23 cellular contexts compared by ENCODE assay signal in the genomic region with DNA sequence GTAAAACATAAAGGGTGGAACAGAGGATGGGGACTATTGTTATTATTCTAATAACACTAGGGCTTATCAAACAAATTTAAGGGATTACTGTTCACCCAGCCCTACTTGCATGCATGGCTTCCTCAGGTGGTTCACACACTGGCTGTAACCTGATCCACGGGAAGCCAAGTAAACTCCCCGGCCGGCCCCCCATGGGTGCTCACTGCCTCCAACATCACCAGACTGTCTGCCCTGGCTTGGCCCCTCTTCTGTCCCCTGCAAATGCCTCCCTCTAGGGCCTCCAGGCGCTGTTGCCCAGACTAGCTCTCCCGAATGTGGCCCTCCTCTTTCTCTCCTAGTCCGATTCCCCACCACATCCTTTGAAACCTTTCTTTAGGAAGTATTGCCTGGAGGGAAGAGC. TPM values are rescaled to one million over a fixed set of nuclear protein-coding genes. Genes with fewer than 3 reads are reported as not detected.
DNase-seq lines count a peak whose midpoint lies in the region; ATAC-seq and TF ChIP-seq lines count a peak whose summit lies in the region.
"Had no signal": no experiment of that assay in that cellular context is flagged by ENCODE, and none has a peak within 500 bp of the region (broad histone marks: within the 10 kb centered on the region; RNA-seq: fewer than 3 reads in every experiment).

No MANE protein-coding gene starts in this region.

- peaks cover 7% of the 10 kb centered on the region for H3K9me3 Mint-ChIP-seq in GM23338
- peaks cover 7% of the 10 kb centered on the region for H3K9me3 Mint-ChIP-seq in WTC11
- peaks cover 4% of the 10 kb centered on the region for H3K9me3 Mint-ChIP-seq in mesothelial cell of epicardium

- H3K27ac Mint-ChIP-seq in GM23338 (no peak overlapping the region), WTC11 (no peak overlapping the region), mesothelial cell of epicardium (peak overlapping the region; percentile 40)
- H3K27ac Mint-ChIP-seq: activated CD4-positive, alpha-beta T cell treated with anti-CD3 and anti-CD28 coated beads for 36 hours; activated naive CD8-positive, alpha-beta T cell; natural killer cell treated with Interleukin-12 subunit alpha and Interleukin-12 subunit beta and Interleukin-15 and Interleukin-18, amount 100 ng/mL, for 72 hours; stimulated activated memory B cell treated with anti-CD40 and anti-IgM and Interleukin-4, amounts not matched to agents 10 μg/mL and 1 μg/mL and 100 μg/mL, for 72 hours; T-cell had no signal

- peak overlapping the region; percentile 23; the same call in 1 of the 2 replicates for H3K4me2 ChIP-seq in GM23338

- peaks cover 46% of the 10 kb centered on the region for H3K4me1 Mint-ChIP-seq in GM23338
- H3K4me1 Mint-ChIP-seq in WTC11, result peaks cover 43% of the 10 kb centered on the region
- H3K4me1 Mint-ChIP-seq in mesothelial cell of epicardium, result peaks cover 28% of the 10 kb centered on the region
- H3K4me1 Mint-ChIP-seq: activated CD4-positive, alpha-beta T cell treated with anti-CD3 and anti-CD28 coated beads for 36 hours; stimulated activated memory B cell treated with anti-CD40 and anti-IgM and Interleukin-4, amounts not matched to agents 10 μg/mL and 1 μg/mL and 100 μg/mL, for 72 hours; T-cell had no signal

- no peaks in the 10 kb centered on the region for H3K79me2 ChIP-seq in GM23338 (replicated peaks; ENCODE audit: insufficient read depth)

- TF ChIP-seq POLR2A in tibial nerve (IDR thresholded peaks at IDR 0.05), result no peak

- H3K36me3 Mint-ChIP-seq in GM23338 (ENCODE audit: low read depth) (no peaks in the 10 kb centered on the region), WTC11 (peaks cover 4% of the 10 kb centered on the region), mesothelial cell of epicardium (no peaks in the 10 kb centered on the region)
- H3K36me3 Mint-ChIP-seq: activated naive CD8-positive, alpha-beta T cell; natural killer cell treated with Interleukin-12 subunit alpha and Interleukin-12 subunit beta and Interleukin-15 and Interleukin-18, amount 100 ng/mL, for 72 hours; stimulated activated memory B cell treated with anti-CD40 and anti-IgM and Interleukin-4, amounts not matched to agents 10 μg/mL and 1 μg/mL and 100 μg/mL, for 72 hours; T-cell had no signal

- H3F3A ChIP-seq in GM23338 (replicated peaks; ENCODE audit: low read depth), result peaks cover 6% of the 10 kb centered on the region

- no peaks in the 10 kb centered on the region for H4K20me1 ChIP-seq in GM23338 (replicated peaks; ENCODE audit: insufficient read depth)

- DNase-seq in GM23338 (ENCODE audit: low spot score) (peak; percentile 35), NCI-H2107 (lab: John Stamatoyannopoulos, UW) (peak; percentile 87), WTC11 (ENCODE audit: low spot score) (peak; percentile 37), mesothelial cell of epicardium (ENCODE audit: low spot score in 2 of 2, unreplicated experiment in 2 of 2) (no peak), dermis blood vessel endothelial cell (no peak), sciatic nerve (ENCODE audit: low spot score) (no peak), tibial nerve (ENCODE audit: low spot score in 2 of 2) (no peak)
- DNase-seq: activated CD4-positive, alpha-beta T cell treated with anti-CD3 and anti-CD28 coated beads for 36 hours; Caco-2; cerebellar nuclear complex; effector CD4-positive, alpha-beta T cell; gastrocnemius medialis; NCI-H1436; NCI-H524; PC-3; SIG-M5; T-cell had no signal

- H3K4me3 ChIP-seq in GM23338 (no peak overlapping the region), tibial nerve (no peak overlapping the region)
- H3K4me3 ChIP-seq: esophagus muscularis mucosa, gastrocnemius medialis, thyroid gland had no signal

- POLR2A ChIA-PET in WTC11 (lab: Charles Lee), result interaction anchor here (0.6 kb wide), 1 partner anchor 116 kb away, joined by 3 read pairs; no protein-coding TSS in a partner anchor

- no peak for TF ChIP-seq EP300 in tibial nerve (IDR thresholded peaks at IDR 0.05)

- ATAC-seq in GM23338 (peak; percentile 44), WTC11 (peak; percentile 35), sciatic nerve (no peak)
- ATAC-seq: activated CD4-positive, alpha-beta T cell treated with anti-CD3 and anti-CD28 coated beads for 36 hours; gastrocnemius medialis; left lobe of liver; natural killer cell treated with Interleukin-12 subunit alpha and Interleukin-12 subunit beta and Interleukin-15 and Interleukin-18, amount 100 ng/mL, for 72 hours; PC-3; stimulated activated memory B cell treated with anti-CD40 and anti-IgM and Interleukin-4, amounts not matched to agents 10 μg/mL and 1 μg/mL and 100 μg/mL, for 72 hours; T-cell had no signal

- H3K4me3 Mint-ChIP-seq in GM23338 (no peak overlapping the region; the same call in 2 of the 3 replicates), WTC11 (no peak overlapping the region), mesothelial cell of epicardium (no peak overlapping the region)
- H3K4me3 Mint-ChIP-seq: activated CD4-positive, alpha-beta T cell treated with anti-CD3 and anti-CD28 coated beads for 36 hours; activated naive CD8-positive, alpha-beta T cell; natural killer cell treated with Interleukin-12 subunit alpha and Interleukin-12 subunit beta and Interleukin-15 and Interleukin-18, amount 100 ng/mL, for 72 hours; stimulated activated memory B cell treated with anti-CD40 and anti-IgM and Interleukin-4, amounts not matched to agents 10 μg/mL and 1 μg/mL and 100 μg/mL, for 72 hours; T-cell had no signal

- no peaks in the 10 kb centered on the region for H3K36me3 ChIP-seq in GM23338 (ENCODE audit: insufficient read depth)
- no peaks in the 10 kb centered on the region for H3K36me3 ChIP-seq in tibial nerve
- H3K36me3 ChIP-seq: esophagus muscularis mucosa, gastrocnemius medialis, thyroid gland had no signal

- H3K27me3 ChIP-seq in GM23338 (ENCODE audit: insufficient read depth), result no peaks in the 10 kb centered on the region
- no peaks in the 10 kb centered on the region for H3K27me3 ChIP-seq in tibial nerve
- H3K27me3 ChIP-seq: gastrocnemius medialis, thyroid gland had no signal

- TF ChIP-seq CTCF in GM23338 (conservative IDR thresholded peaks at IDR 0.05; ENCODE audit: low read depth in 2 of 2) (no peak), WTC11 (IDR thresholded peaks at IDR 0.05) (no peak), mesothelial cell of epicardium (IDR thresholded peaks at IDR 0.05; ENCODE audit: unreplicated experiment) (no peak), tibial nerve (IDR thresholded peaks at IDR 0.05) (no peak)

- no peak overlapping the region for H3K27ac ChIP-seq in GM23338 (ENCODE audit: low read depth)
- H3K27ac ChIP-seq in tibial nerve, result no peak overlapping the region
- H3K27ac ChIP-seq: esophagus muscularis mucosa, gastrocnemius medialis, thyroid gland had no signal

- H2AFZ ChIP-seq in GM23338, result peak overlapping the region; percentile 81; the same call in 1 of the 2 replicates

- H3K4me1 ChIP-seq in GM23338 (ENCODE audit: insufficient read depth), result peaks cover 8% of the 10 kb centered on the region
- H3K4me1 ChIP-seq in tibial nerve, result no peaks in the 10 kb centered on the region
- H3K4me1 ChIP-seq: esophagus muscularis mucosa, gastrocnemius medialis had no signal

- H3K9me2 ChIP-seq in GM23338 (ENCODE audit: insufficient read depth), result no peaks in the 10 kb centered on the region

- no peaks in the 10 kb centered on the region for H3K9me3 ChIP-seq in tibial nerve
- H3K9me3 ChIP-seq: Caco-2, esophagus muscularis mucosa, gastrocnemius medialis, thyroid gland had no signal

- peaks cover 17% of the 10 kb centered on the region for H3K27me3 Mint-ChIP-seq in GM23338 (ENCODE audit: insufficient read depth, low read depth, poor library complexity)
- H3K27me3 Mint-ChIP-seq in WTC11 (ENCODE audit: low read depth), result no peaks in the 10 kb centered on the region
- peaks cover 18% of the 10 kb centered on the region for H3K27me3 Mint-ChIP-seq in mesothelial cell of epicardium (ENCODE audit: low read depth)
- H3K27me3 Mint-ChIP-seq: activated CD4-positive, alpha-beta T cell treated with anti-CD3 and anti-CD28 coated beads for 36 hours had no signal

- CTCF ChIA-PET in WTC11 (lab: Charles Lee), result interaction anchor here (0.9 to 3.7 kb wide), 6 partner anchors 18 to 185 kb away, joined by 3 to 16 read pairs (median 4); no protein-coding TSS in a partner anchor

- intact Hi-C loops in sciatic nerve (cut with DNase I), result no loop called here

- 61 to 63% methylated on average over 6 of the region's 6 CpGs for WGBS in tibial nerve, 2 donors

TF ChIP-seq in GM23338, 12 proteins besides CTCF, POLR2A, EP300 and RAD21 (continues in another document):
- TF ChIP-seq ZNF331 (CRISPR knock-in tag; IDR thresholded peaks at IDR 0.05; ENCODE audit: low read depth) (no peak), STAT1 (IDR thresholded peaks at IDR 0.05; ENCODE audit: unreplicated experiment) (no peak)

TF ChIP-seq in WTC11, 78 proteins besides CTCF, POLR2A, EP300 and RAD21:
- peak; percentile 66 for TF ChIP-seq ZNF423 (CRISPR knock-in tag; IDR thresholded peaks at IDR 0.05)
- TF ChIP-seq PREB (CRISPR knock-in tag; IDR thresholded peaks at IDR 0.05; ENCODE audit: borderline replicate concordance), result no peak

RNA-seq across cellular contexts. Expression of gene FAIM2, which starts 18.6 kb away (rescaled TPM):
- total RNA-seq in GM23338 (2014; rRNA removed; shearing (Covaris generic)), result 0.08 and 2.0 TPM in 2 replicates
- 0.61 and 0.83 TPM in 2 replicates for polyA plus RNA-seq in GM23338 (2016; fragmentation: Nextera tagmentation; extraction: Ambion mirVana)
- total RNA-seq in WTC11 (2021) (0.18 to 0.30 TPM (median 0.22 TPM) in 3 replicates), mesothelial cell of epicardium (0.13 to 0.47 TPM (median 0.29 TPM) in 3 replicates), dermis blood vessel endothelial cell (not detected in 2 replicates), sciatic nerve (107 TPM), tibial nerve (10 to 100 TPM in 3 of 4 donors, 1 to 10 TPM in 1; 6.9 to 68.6 (median 36.9) TPM)
- total RNA-seq: left lobe of liver had no signal

RNA-seq across cellular contexts. Expression of gene BCDIN3D, which starts 42.2 kb away (rescaled TPM):
- 1.8 and 2.1 TPM in 2 replicates for total RNA-seq in GM23338 (2014; rRNA removed; shearing (Covaris generic))
- 0.89 and 1.4 TPM in 2 replicates for polyA plus RNA-seq in GM23338 (2016; fragmentation: Nextera tagmentation; extraction: Ambion mirVana)
- total RNA-seq in WTC11 (2021) (1.6 to 3.2 TPM (median 2.4 TPM) in 3 replicates), mesothelial cell of epicardium (5.3 to 5.7 TPM (median 5.6 TPM) in 3 replicates), dermis blood vessel endothelial cell (2.8 and 4.3 TPM in 2 replicates), sciatic nerve (3.9 TPM), tibial nerve (1 to 10 TPM; 1.2 to 4.2 (median 2.5) TPM)

RNA-seq across cellular contexts. Expression of gene NCKAP5L, which starts 56.9 kb away (rescaled TPM):
- total RNA-seq in GM23338 (2014; rRNA removed; shearing (Covaris generic)), result 30.0 and 37.0 TPM in 2 replicates
- polyA plus RNA-seq in GM23338 (2016; fragmentation: Nextera tagmentation; extraction: Ambion mirVana), result 10.2 TPM in 2 replicates
- total RNA-seq in WTC11 (2021), result 22.1 to 27.8 TPM (median 22.4 TPM) in 3 replicates
- 42.2 to 44.4 TPM (median 44.4 TPM) in 3 replicates for total RNA-seq in mesothelial cell of epicardium
- 12.8 and 14.0 TPM in 2 replicates for total RNA-seq in dermis blood vessel endothelial cell
- total RNA-seq in sciatic nerve, result 38.2 TPM
- 10 to 100 TPM; 36.1 to 70.2 (median 44.7) TPM for total RNA-seq in tibial nerve

Comparison
In these comparisons a context has a peak if more than half of its experiments do, and no peak if none do; other contexts are left out.
1. DNase-seq: peak in GM23338 (single experiment), NCI-H2107 (single experiment) and WTC11 (single experiment); none in mesothelial cell of epicardium (0 of 2), dermis blood vessel endothelial cell (single experiment), sciatic nerve (single experiment) and tibial nerve (0 of 2).